In the genomic region with DNA sequence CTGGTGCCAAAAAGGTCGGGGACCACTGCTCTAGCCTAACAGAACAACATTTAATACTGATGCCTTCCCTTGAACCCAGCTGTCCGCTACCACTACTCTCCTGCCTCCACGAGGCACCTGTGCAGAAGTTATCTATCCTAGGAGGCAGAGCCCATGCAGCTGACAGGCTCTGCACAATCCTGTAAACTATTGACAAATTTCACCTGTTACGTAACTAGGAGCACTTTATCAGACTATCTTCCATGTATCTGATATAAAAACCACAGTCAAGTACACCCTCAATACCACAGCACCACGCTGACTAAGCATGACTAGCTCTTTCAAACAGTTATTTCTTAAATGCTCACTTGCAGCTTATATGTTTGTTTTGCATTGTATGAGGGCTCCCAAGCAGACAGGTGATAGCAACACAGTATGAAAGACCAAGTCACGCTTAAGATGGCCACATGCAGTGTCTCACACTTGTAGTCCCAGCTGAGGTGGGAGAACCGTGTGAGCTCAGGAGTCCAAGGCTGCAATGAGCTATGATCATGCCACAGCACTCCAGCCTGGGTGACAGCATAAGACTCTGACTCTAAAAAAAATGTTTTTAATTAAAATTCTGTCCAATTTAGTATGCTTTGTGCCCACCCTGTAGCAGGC, we compare ENCODE assay signal across 1 cellular context.
TF ChIP-seq lines count a peak whose summit lies in the region.

No MANE protein-coding gene starts in this region.

TF ChIP-seq in HepG2, 621 proteins besides CTCF, POLR2A, EP300 and RAD21:
- no peak for TF ChIP-seq YEATS2 (CRISPR knock-in tag; IDR thresholded peaks at IDR 0.05; ENCODE audit: borderline replicate concordance)
- TF ChIP-seq CEBPB (IDR thresholded peaks at IDR 0.05; ENCODE audit: borderline replicate concordance, low read depth, low read length) = 0 out of 2 replicates have a peak, but pooled peaks have one; percentile 30
- TF ChIP-seq ARNT (IDR thresholded peaks at IDR 0.05) = no peak
- no peak for TF ChIP-seq ZNF546 (CRISPR knock-in tag; conservative IDR thresholded peaks at IDR 0.05)
